ENCODE assay signal across 8 cellular contexts in genomic region chr2:136424112-136424511, GRCh38.
DNase-seq lines count a peak whose midpoint lies in the region; ATAC-seq and TF ChIP-seq lines count a peak whose summit lies in the region.

No MANE protein-coding gene starts in this region.

- no peak for DNase-seq in Caco-2
- peak; percentile 36 for DNase-seq in activated naive CD8-positive, alpha-beta T cell treated with anti-CD3 and anti-CD28 coated beads, Interleukin-2, amount 10 ng/mL, durations not matched to agents 7 days and 5 days
- DNase-seq in neuronal stem cell (ENCODE audit: low spot score), result no peak
- no peak for DNase-seq in posterior cingulate gyrus
- DNase-seq in omental fat pad (ENCODE audit: low spot score), result no peak
- no peak for DNase-seq in NCI-H1930 (lab: John Stamatoyannopoulos, UW)
- DNase-seq in islet precursor cell, result no peak

- H3K36me3 ChIP-seq in Caco-2 (ENCODE audit: control insufficient read depth, insufficient read depth, low read length), result no peaks in the 10 kb centered on the region
- no peaks in the 10 kb centered on the region for H3K36me3 ChIP-seq in OCI-LY3 (replicated peaks; ENCODE audit: low read depth, low read length)
- H3K36me3 ChIP-seq in neuronal stem cell (replicated peaks in 1 of 2; ENCODE audit: control insufficient read depth in 2 of 2, insufficient read depth in 2 of 2, low read length in 2 of 2), result no peaks in the 10 kb centered on the region

- H3K27ac ChIP-seq in OCI-LY3 (ENCODE audit: low read length) (no peak overlapping the region), neuronal stem cell (replicated peaks; ENCODE audit: low read length) (no peak overlapping the region)

- no peak overlapping the region for H3K18ac ChIP-seq in neuronal stem cell (ENCODE audit: low read length)

- H3K4me1 Mint-ChIP-seq in Caco-2 (ENCODE audit: low read depth, unreplicated experiment), result peaks cover 17% of the 10 kb centered on the region
- H3K4me1 Mint-ChIP-seq in activated naive CD8-positive, alpha-beta T cell treated with anti-CD3 and anti-CD28 coated beads, Interleukin-2, amount 10 ng/mL, durations not matched to agents 7 days and 5 days, result peaks cover 17% of the 10 kb centered on the region

- peaks cover 2% of the 10 kb centered on the region for H3K27me3 Mint-ChIP-seq in Caco-2 (ENCODE audit: insufficient read depth, unreplicated experiment)
- H3K27me3 Mint-ChIP-seq in activated naive CD8-positive, alpha-beta T cell treated with anti-CD3 and anti-CD28 coated beads, Interleukin-2, amount 10 ng/mL, durations not matched to agents 7 days and 5 days, result peaks cover 37% of the 10 kb centered on the region

- BruUV-seq in Caco-2 (replicated peaks; lab: Mats Ljungman, UMichigan), result no TSS peak

- H3K27me3 ChIP-seq in Caco-2 (replicated peaks; ENCODE audit: control insufficient read depth, insufficient read depth, low read length), result no peaks in the 10 kb centered on the region
- H3K27me3 ChIP-seq in OCI-LY3 (ENCODE audit: low read depth, low read length), result peaks cover 56% of the 10 kb centered on the region
- H3K27me3 ChIP-seq in neuronal stem cell (ENCODE audit: control insufficient read depth in 3 of 3, insufficient read depth in 3 of 3, low read depth in 1 of 3, low read length in 3 of 3), result peaks cover 0 to 21% (median 0%) of the 10 kb centered on the region in 3 experiments

- H2BK12ac ChIP-seq in neuronal stem cell (ENCODE audit: low read length), result peak overlapping the region; percentile 5

- ATAC-seq in activated naive CD8-positive, alpha-beta T cell treated with anti-CD3 and anti-CD28 coated beads, Interleukin-2, amount 10 ng/mL, durations not matched to agents 7 days and 5 days (ENCODE audit: low read depth), result no peak
- ATAC-seq in omental fat pad (ENCODE audit: low FRiP score), result no peak

- H2AFZ ChIP-seq in OCI-LY3 (ENCODE audit: low read depth, low read length) (peak overlapping the region; percentile 84), neuronal stem cell (ENCODE audit: low read length) (peak overlapping the region; percentile 93)

- H3K4me2 ChIP-seq in OCI-LY3 (ENCODE audit: low read length), result peak overlapping the region; percentile 78
- H3K4me2 ChIP-seq in neuronal stem cell (ENCODE audit: insufficient read depth, low read length, poor library complexity, severe bottlenecking), result no peak overlapping the region

- 0 out of 2 replicates have a peak, but pooled peaks cover 10% of the 10 kb centered on the region for H3K4me1 ChIP-seq in Caco-2
- H3K4me1 ChIP-seq in OCI-LY3 (ENCODE audit: low read length), result 0 out of 2 replicates have a peak, but pooled peaks cover 3% of the 10 kb centered on the region
- H3K4me1 ChIP-seq in neuronal stem cell (ENCODE audit: control insufficient read depth in 2 of 2, insufficient read depth in 1 of 2, low read depth in 1 of 2, low read length in 2 of 2), result peaks cover 0 to 4% of the 10 kb centered on the region in 2 donors

- H3K23ac ChIP-seq in neuronal stem cell (ENCODE audit: low read depth, low read length, poor library complexity), result no peak overlapping the region

- H2AK5ac ChIP-seq in neuronal stem cell (ENCODE audit: low read depth, low read length), result no peak overlapping the region

- H3K79me1 ChIP-seq in neuronal stem cell (ENCODE audit: low read depth, low read length), result no peaks in the 10 kb centered on the region

- H3K14ac ChIP-seq in neuronal stem cell (ENCODE audit: low read length), result peak overlapping the region; percentile 48

- H3K9me3 ChIP-seq in Caco-2 (no peaks in the 10 kb centered on the region; the same call in 1 of the 2 replicates), OCI-LY3 (ENCODE audit: insufficient read depth, low read length) (no peaks in the 10 kb centered on the region), neuronal stem cell (replicated peaks in 1 of 2; ENCODE audit: control insufficient read depth in 2 of 2, insufficient read depth in 1 of 2, low read depth in 1 of 2, low read length in 2 of 2) (no peaks in the 10 kb centered on the region)

- H3K27ac Mint-ChIP-seq in Caco-2 (ENCODE audit: unreplicated experiment), result peak overlapping the region; percentile 71
- H3K27ac Mint-ChIP-seq in activated naive CD8-positive, alpha-beta T cell treated with anti-CD3 and anti-CD28 coated beads, Interleukin-2, amount 10 ng/mL, durations not matched to agents 7 days and 5 days, result no peak overlapping the region

- H3K79me2 ChIP-seq in OCI-LY3 (ENCODE audit: low read length), result no peaks in the 10 kb centered on the region

- H3K4me3 Mint-ChIP-seq in Caco-2 (ENCODE audit: unreplicated experiment), result peak overlapping the region; percentile 80
- peak overlapping the region; percentile 69 for H3K4me3 Mint-ChIP-seq in activated naive CD8-positive, alpha-beta T cell treated with anti-CD3 and anti-CD28 coated beads, Interleukin-2, amount 10 ng/mL, durations not matched to agents 7 days and 5 days

- POLR2A ChIA-PET in Caco-2 (lab: Charles Lee), result no interaction called here
- POLR2A ChIA-PET in activated naive CD8-positive, alpha-beta T cell treated with anti-CD3 and anti-CD28 coated beads, Interleukin-2, amount 10 ng/mL, durations not matched to agents 7 days and 5 days (lab: Charles Lee), result no interaction called here

- H3K4ac ChIP-seq in neuronal stem cell (ENCODE audit: low read length), result no peak overlapping the region

- no peaks in the 10 kb centered on the region for H4K20me1 ChIP-seq in OCI-LY3 (ENCODE audit: insufficient read depth, low read length)

- H3K36me3 Mint-ChIP-seq in Caco-2 (ENCODE audit: insufficient read depth, unreplicated experiment), result no peaks in the 10 kb centered on the region
- no peaks in the 10 kb centered on the region for H3K36me3 Mint-ChIP-seq in activated naive CD8-positive, alpha-beta T cell treated with anti-CD3 and anti-CD28 coated beads, Interleukin-2, amount 10 ng/mL, durations not matched to agents 7 days and 5 days

- peaks cover 11% of the 10 kb centered on the region for H3K9me3 Mint-ChIP-seq in Caco-2 (ENCODE audit: unreplicated experiment)
- no peaks in the 10 kb centered on the region for H3K9me3 Mint-ChIP-seq in activated naive CD8-positive, alpha-beta T cell treated with anti-CD3 and anti-CD28 coated beads, Interleukin-2, amount 10 ng/mL, durations not matched to agents 7 days and 5 days

- CTCF ChIA-PET in Caco-2 (lab: Charles Lee), result interaction anchor here (0.6 to 1.0 kb wide), 2 partner anchors 313 to 748 kb away, joined by 3 read pairs; no protein-coding TSS in a partner anchor

- H4K91ac ChIP-seq in neuronal stem cell (ENCODE audit: low read depth, low read length, poor library complexity), result no peak overlapping the region

- no peak overlapping the region for H2BK15ac ChIP-seq in neuronal stem cell (ENCODE audit: low read length)

- TF ChIP-seq CTCF in Caco-2 (IDR thresholded peaks at IDR 0.05; ENCODE audit: insufficient read depth in 1 of 2, low read depth in 1 of 2, low read length in 1 of 2, severe bottlenecking in 1 of 2, unreplicated experiment in 1 of 2) (no peak), OCI-LY3 (IDR thresholded peaks at IDR 0.05; ENCODE audit: low read depth, low read length) (no peak), omental fat pad (IDR thresholded peaks at IDR 0.05) (no peak)

- intact Hi-C loops in Caco-2 (cut with micrococcal nuclease; ENCODE audit: unreplicated experiment), result loop anchor here (5.0 kb wide), 3 partner anchors 103 to 498 kb away; no protein-coding TSS in a partner anchor
- intact Hi-C loops in posterior cingulate gyrus (cut with DNase I), result loop anchor here (5.0 kb wide), 1 partner anchor 1413 kb away; no protein-coding TSS in a partner anchor

- H4K8ac ChIP-seq in neuronal stem cell (ENCODE audit: low read depth, low read length), result no peak overlapping the region

- H3K9ac ChIP-seq in OCI-LY3 (ENCODE audit: low read length) (no peak overlapping the region), neuronal stem cell (ENCODE audit: low read depth, low read length, poor library complexity) (no peak overlapping the region)

- WGBS in neuronal stem cell (ENCODE audit: extremely low coverage in 2 of 2, insufficient read length in 2 of 2, insufficient replicate concordance in 1 of 2), 2 donors, result no CpG with 5 or more reads among the region's 7 CpGs

- H2BK120ac ChIP-seq in neuronal stem cell (ENCODE audit: low read depth, low read length), result no peak overlapping the region

- H2BK5ac ChIP-seq in neuronal stem cell (ENCODE audit: low read length), result no peak overlapping the region

- H3K4me3 ChIP-seq in Caco-2 (ENCODE audit: low read depth, low read length), result no peak overlapping the region
- peak overlapping the region; percentile 78 for H3K4me3 ChIP-seq in OCI-LY3 (ENCODE audit: low read length)
- H3K4me3 ChIP-seq in neuronal stem cell (ENCODE audit: low read length in 2 of 2), result no peak overlapping the region
